18 cellular contexts compared by ENCODE assay signal in genomic region chr3:17942856-17943255, GRCh38.
A peak's percentile ranks its signal among the peaks of the same experiment; 100 is the strongest.
DNase-seq lines count a peak whose midpoint lies in the region; ATAC-seq, FAIRE-seq and TF ChIP-seq lines count a peak whose summit lies in the region.
"Had no signal": no experiment of that assay in that cellular context is flagged by ENCODE, and none has a peak within 500 bp of the region (broad histone marks: within the 10 kb centered on the region; RNA-seq: fewer than 3 reads in every experiment).

No MANE protein-coding gene starts in this region.

- no peaks in the 10 kb centered on the region for H4K20me1 ChIP-seq in GM23248 (ENCODE audit: insufficient read depth)
- H4K20me1 ChIP-seq in hepatocyte (ENCODE audit: insufficient read depth, poor library complexity, severe bottlenecking): no peaks in the 10 kb centered on the region

- H3K4me1 ChIP-seq in GM23248 (ENCODE audit: insufficient read depth): peaks cover 29% of the 10 kb centered on the region
- peaks cover 9% of the 10 kb centered on the region for H3K4me1 ChIP-seq in adipocyte (ENCODE audit: control insufficient read depth, insufficient read depth, low read length)
- H3K4me1 ChIP-seq in hepatocyte (ENCODE audit: insufficient read depth): no peaks in the 10 kb centered on the region

- H3K79me2 ChIP-seq in GM23248 (ENCODE audit: insufficient read depth) (no peaks in the 10 kb centered on the region), hepatocyte (no peaks in the 10 kb centered on the region)

- H3K36me3 ChIP-seq in GM23248 (ENCODE audit: low read depth) (no peaks in the 10 kb centered on the region), adipocyte (ENCODE audit: control insufficient read depth, insufficient read depth, low read length, severe bottlenecking) (no peaks in the 10 kb centered on the region), hepatocyte (replicated peaks; ENCODE audit: insufficient read depth, low read depth) (no peaks in the 10 kb centered on the region)
- H3K36me3 ChIP-seq: heart right ventricle had no signal

- no peak overlapping the region for H3K4me3 ChIP-seq in GM23248
- H3K4me3 ChIP-seq in adipocyte (ENCODE audit: low read length): no peak overlapping the region
- H3K4me3 ChIP-seq in hepatocyte: no peak overlapping the region
- H3K4me3 ChIP-seq: heart right ventricle had no signal

- H2AFZ ChIP-seq in GM23248 (no peak overlapping the region), hepatocyte (no peak overlapping the region)

- in situ Hi-C loops in GM23248 (cut with MboI): no loop called here

- H3K9ac ChIP-seq in GM23248 (no peak overlapping the region), adipocyte (ENCODE audit: low read length) (no peak overlapping the region)

- no peak overlapping the region for H3K4me2 ChIP-seq in GM23248 (ENCODE audit: unreplicated experiment)
- H3K4me2 ChIP-seq in hepatocyte: no peak overlapping the region

- H3K9me2 ChIP-seq in GM23248 (ENCODE audit: insufficient read depth) (no peaks in the 10 kb centered on the region), hepatocyte (replicated peaks; ENCODE audit: insufficient read depth) (no peaks in the 10 kb centered on the region)

- POLR2A ChIA-PET in RWPE1 (lab: Yijun Ruan, JAX; ENCODE audit: low non-redundant PET): no interaction called here

- peaks cover 17% of the 10 kb centered on the region; the same call in 1 of the 2 replicates for H3F3A ChIP-seq in GM23248 (ENCODE audit: insufficient read depth)

- H3K27ac ChIP-seq in GM23248: no peak overlapping the region
- H3K27ac ChIP-seq in hepatocyte: no peak overlapping the region
- H3K27ac ChIP-seq in RWPE1: no peak overlapping the region
- H3K27ac ChIP-seq: heart right ventricle had no signal

- no peak for ATAC-seq in GM18498 (IDR thresholded peaks at IDR 0.05; ENCODE audit: unreplicated experiment)
- ATAC-seq: heart right ventricle had no signal

- DNase-seq in A172 (ENCODE audit: low spot score): peak; percentile 64
- DNase-seq in GM23248: peak; percentile 77
- peak; percentile 2 for DNase-seq in adipocyte (ENCODE audit: low read depth)
- peak; percentile 16 for DNase-seq in hepatocyte (ENCODE audit: low spot score)
- no peak for DNase-seq in HTR-8/SVneo (ENCODE audit: insufficient read length, low spot score)
- DNase-seq in mucosa of gallbladder (ENCODE audit: low spot score): no peak
- no peak for DNase-seq in RWPE1 (ENCODE audit: low spot score)
- DNase-seq: activated CD4-positive, alpha-beta T cell treated with anti-CD3 and anti-CD28 coated beads, Interleukin-2, amount 50 U/mL, for 48 hours; activated naive CD4-positive, alpha-beta T cell; DMS 273 treated with DMSO at 0.1 percent for 48 hours; effector memory CD4-positive, alpha-beta T cell; heart right ventricle; islet precursor cell; MM.1S; NCI-H1694; NCI-H748 treated with DMSO at 0.1 percent for 48 hours; stimulated activated CD4-positive, alpha-beta T cell treated with anti-CD3 and anti-CD28 coated beads, Interleukin-4, amount 100 ng/mL, for 24 hours had no signal

- no peaks in the 10 kb centered on the region for H3K9me3 ChIP-seq in GM23248 (ENCODE audit: low read depth)
- no peaks in the 10 kb centered on the region for H3K9me3 ChIP-seq in adipocyte (ENCODE audit: control insufficient read depth, low read length)
- no peaks in the 10 kb centered on the region for H3K9me3 ChIP-seq in hepatocyte (ENCODE audit: low read depth)
- H3K9me3 ChIP-seq: heart right ventricle had no signal

- CTCF ChIA-PET in RWPE1 (lab: Yijun Ruan, JAX): no interaction called here

- peaks cover 12% of the 10 kb centered on the region for H3K27me3 ChIP-seq in GM23248 (replicated peaks; ENCODE audit: insufficient read depth)
- H3K27me3 ChIP-seq in adipocyte (replicated peaks; ENCODE audit: control insufficient read depth, insufficient read depth, low read length): no peaks in the 10 kb centered on the region
- H3K27me3 ChIP-seq in hepatocyte: no peaks in the 10 kb centered on the region
- H3K27me3 ChIP-seq: heart right ventricle had no signal

- TF ChIP-seq CTCF in hepatocyte (IDR thresholded peaks at IDR 0.05; ENCODE audit: poor library complexity) (no peak), RWPE1 (conservative IDR thresholded peaks at IDR 0.05; ENCODE audit: low read depth) (no peak)

- no peak for FAIRE-seq in HTR-8/SVneo (lab: Jason Lieb, UNC)

- 8 to 16% methylated on average over 2 of the region's 2 CpGs for WGBS in GM23248 (ENCODE audit: low coverage in 1 of 2, low lambda C conversion rate in 2 of 2, missing lambda C conversion rate in 2 of 2), 2 experiments
- WGBS in hepatocyte (ENCODE audit: low lambda C conversion rate, missing lambda C conversion rate): 75% methylated on average over 2 of the region's 2 CpGs

Comparison
In these comparisons a context has a peak if more than half of its experiments do, and no peak if none do; other contexts are left out.
1. DNase-seq: peak in A172 (single experiment), GM23248 (single experiment), adipocyte (single experiment) and hepatocyte (single experiment); none in HTR-8/SVneo (single experiment), mucosa of gallbladder (single experiment) and RWPE1 (single experiment).